ENCODE assay signal across 8 cellular contexts in the genomic region with DNA sequence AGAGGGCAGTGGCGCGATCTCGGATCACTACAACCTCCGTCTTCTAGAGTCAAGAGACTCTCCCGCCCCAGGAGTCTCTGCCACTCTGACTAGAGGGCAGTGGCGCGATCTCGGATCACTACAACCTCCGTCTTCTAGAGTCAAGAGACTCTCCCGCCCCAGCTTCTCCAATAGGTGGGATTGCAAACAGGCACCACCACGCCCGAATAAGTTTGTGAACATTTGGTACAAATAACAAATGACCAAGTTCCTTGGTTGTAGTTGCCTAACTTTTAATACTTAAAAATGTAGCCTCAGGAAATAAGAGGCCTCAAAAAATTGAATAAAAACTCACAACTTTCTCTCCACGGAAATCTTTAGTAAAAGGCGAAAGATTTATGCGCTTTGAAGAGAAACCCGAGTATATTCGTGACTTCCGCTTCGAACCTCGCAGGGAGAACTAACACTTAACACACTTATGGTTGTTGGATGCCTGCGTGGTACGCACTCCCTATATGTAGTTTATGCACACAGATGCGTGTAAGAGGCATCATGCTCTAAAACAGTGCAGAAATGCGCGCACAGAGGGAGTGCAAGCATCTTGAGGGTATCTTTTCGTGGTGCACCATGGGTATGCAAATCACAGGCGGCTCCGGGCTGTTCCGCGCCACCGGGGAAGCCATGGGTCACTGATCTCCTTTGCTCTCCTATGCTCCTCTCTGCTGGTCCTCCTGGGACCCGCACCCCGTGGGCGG. TPM values are rescaled to one million over a fixed set of nuclear protein-coding genes. Genes with fewer than 3 reads are reported as not detected.
DNase-seq lines count a peak whose midpoint lies in the region; ATAC-seq and TF ChIP-seq lines count a peak whose summit lies in the region.

No MANE protein-coding gene starts in this region.

- peaks cover 11 to 12% of the 10 kb centered on the region in 2 donors for H3K36me3 ChIP-seq in ascending aorta

- peaks cover 15% of the 10 kb centered on the region for H3K36me3 Mint-ChIP-seq in T-helper 1 cell treated with Interleukin-12 subunit alpha and Interleukin-12 subunit beta and Interleukin-4 antibody, amounts not matched to agents 30 μg/mL and 1 μg/mL, for 36 hours (ENCODE audit: low read depth)

- peaks cover 0 to 20% of the 10 kb centered on the region in 2 donors for H3K4me1 ChIP-seq in ascending aorta

- peak in 1 of 3 experiments; percentile 16 for TF ChIP-seq CTCF in ascending aorta (IDR thresholded peaks at IDR 0.05)

- DNase-seq in DMS153 (lab: John Stamatoyannopoulos, UW) (peak; percentile 92), HuH-7.5 (ENCODE audit: low spot score) (peak; percentile 88), ascending aorta (ENCODE audit: low spot score in 2 of 2) (peak in 1 of 2 donors; percentile 95), hepatic stellate cell (ENCODE audit: low spot score) (peak; percentile 82), renal cortical epithelial cell (ENCODE audit: low read depth) (peak; percentile 98), NCI-H1694 treated with DMSO at 0.1 percent for 48 hours (lab: John Stamatoyannopoulos, UW) (no peak)

- ATAC-seq in GM21526 (IDR thresholded peaks at IDR 0.05; ENCODE audit: low FRiP score, unreplicated experiment) = peak; percentile 72

- peak overlapping the region; percentile 99 for H3K27ac Mint-ChIP-seq in T-helper 1 cell treated with Interleukin-12 subunit alpha and Interleukin-12 subunit beta and Interleukin-4 antibody, amounts not matched to agents 30 μg/mL and 1 μg/mL, for 36 hours

- no peaks in the 10 kb centered on the region for H3K9me3 ChIP-seq in ascending aorta

- peak overlapping the region; percentile 87 for H3K4me3 Mint-ChIP-seq in T-helper 1 cell treated with Interleukin-12 subunit alpha and Interleukin-12 subunit beta and Interleukin-4 antibody, amounts not matched to agents 30 μg/mL and 1 μg/mL, for 36 hours

- peak overlapping the region; percentile 77 to 95 for H3K27ac ChIP-seq in ascending aorta

- intact Hi-C loops in ascending aorta (cut with DNase I) = loop anchor here (1.0 to 2.0 kb wide), 2 partner anchors 11 to 19 kb away; partner anchors contain the start of genes BTBD19 and PLK3

- peak overlapping the region; percentile 66 for H3K4me3 ChIP-seq in ascending aorta

- H3K27me3 ChIP-seq in ascending aorta = no peaks in the 10 kb centered on the region

- no peaks in the 10 kb centered on the region for H3K9me3 Mint-ChIP-seq in T-helper 1 cell treated with Interleukin-12 subunit alpha and Interleukin-12 subunit beta and Interleukin-4 antibody, amounts not matched to agents 30 μg/mL and 1 μg/mL, for 36 hours

- H3K4me1 Mint-ChIP-seq in T-helper 1 cell treated with Interleukin-12 subunit alpha and Interleukin-12 subunit beta and Interleukin-4 antibody, amounts not matched to agents 30 μg/mL and 1 μg/mL, for 36 hours (ENCODE audit: low read depth) = peaks cover 37% of the 10 kb centered on the region

- no peaks in the 10 kb centered on the region for H3K27me3 Mint-ChIP-seq in T-helper 1 cell treated with Interleukin-12 subunit alpha and Interleukin-12 subunit beta and Interleukin-4 antibody, amounts not matched to agents 30 μg/mL and 1 μg/mL, for 36 hours (ENCODE audit: low read depth)

RNA-seq across cellular contexts. Expression of gene BTBD19, which starts 11.4 kb away (rescaled TPM):
- total RNA-seq in ascending aorta (15.1 TPM), renal cortical epithelial cell (1.2 and 4.4 TPM in 2 replicates)

RNA-seq across cellular contexts. Expression of gene DYNLT4, which starts 12.6 kb away (rescaled TPM):
- total RNA-seq in ascending aorta = not detected
- total RNA-seq in renal cortical epithelial cell = 0.30 and 1.7 TPM in 2 replicates

RNA-seq across cellular contexts. Expression of gene PLK3, which starts 19.6 kb away (rescaled TPM):
- 107 TPM for total RNA-seq in ascending aorta
- 14.2 and 16.6 TPM in 2 replicates for total RNA-seq in renal cortical epithelial cell

RNA-seq across cellular contexts. Expression of gene PTCH2, which starts 23.3 kb away (rescaled TPM):
- not detected for total RNA-seq in ascending aorta
- total RNA-seq in renal cortical epithelial cell = 0.10 TPM in 1 of 2 replicates, not detected in the other

RNA-seq across cellular contexts. Expression of gene BEST4, which starts 31.8 kb away (rescaled TPM):
- not detected for total RNA-seq in ascending aorta
- 0.15 TPM in 1 of 2 replicates, not detected in the other for total RNA-seq in renal cortical epithelial cell
